Comparison of ENCODE assay signal across 35 cellular contexts in genomic region chr3:82409842-82410241, GRCh38.
"Had no signal": no experiment of that assay in that cellular context is flagged by ENCODE, and none has a peak within 500 bp of the region (broad histone marks: within the 10 kb centered on the region; RNA-seq: fewer than 3 reads in every experiment).

No MANE protein-coding gene starts in this region.

- ATAC-seq: activated naive CD4-positive, alpha-beta T cell treated with anti-CD3 and anti-CD28 coated beads, Interleukin-2, amount 50 U/mL, for 72 hours; activated naive CD8-positive, alpha-beta T cell treated with anti-CD3 and anti-CD28 coated beads, Interleukin-2, amount 50 U/mL, for 24 hours; activated T-cell treated with anti-CD3 and anti-CD28 coated beads, Interleukin-2, amount 50 U/mL, for 4 hours; activated T-cell treated with anti-CD3 and anti-CD28 coated beads, Interleukin-2, amount 50 U/mL, for 72 hours; activated T-helper 17 cell treated with anti-CD3 and anti-CD28 coated beads, Interleukin-2, amount 50 U/mL, for 72 hours; body of pancreas had no signal

- H3K9me3 Mint-ChIP-seq: activated naive CD8-positive, alpha-beta T cell treated with anti-CD3 and anti-CD28 coated beads, Interleukin-2, amount 10 ng/mL, durations not matched to agents 7 days and 5 days; activated naive CD8-positive, alpha-beta T cell treated with anti-CD3 and anti-CD28 coated beads, Interleukin-2, amount 50 U/mL, for 24 hours; activated T-cell treated with anti-CD3 and anti-CD28 coated beads, Interleukin-2, amount 50 U/mL, for 4 hours; activated T-helper 1 cell treated with anti-CD3 and anti-CD28 coated beads, Interleukin-12 subunit alpha, Interleukin-12 subunit beta, Interleukin-2, Interleukin-4 antibody, amounts not matched to agents 30 ng/mL and 10 ng/mL and 1 ng/mL, durations not matched to agents 14 hours and 24 hours and 36 hours; brain had no signal

- H3K4me1 Mint-ChIP-seq: activated naive CD4-positive, alpha-beta T cell treated with anti-CD3 and anti-CD28 coated beads, Interleukin-2, amount 10 ng/mL, durations not matched to agents 7 days and 5 days; activated naive CD4-positive, alpha-beta T cell treated with anti-CD3 and anti-CD28 coated beads, Interleukin-2, amount 50 U/mL, for 24 hours; activated naive CD8-positive, alpha-beta T cell treated with anti-CD3 and anti-CD28 coated beads for 36 hours; activated naive CD8-positive, alpha-beta T cell treated with anti-CD3 and anti-CD28 coated beads, Interleukin-2, amount 10 ng/mL, durations not matched to agents 7 days and 5 days; activated naive CD8-positive, alpha-beta T cell treated with anti-CD3 and anti-CD28 coated beads, Interleukin-2, amount 50 U/mL, for 24 hours; activated T-helper 17 cell treated with anti-CD3 and anti-CD28 coated beads, Interleukin-2, amount 50 U/mL, for 72 hours; central memory CD8-positive, alpha-beta T cell had no signal

- H3K36me3 Mint-ChIP-seq: activated naive CD4-positive, alpha-beta T cell treated with anti-CD3 and anti-CD28 coated beads, Interleukin-2, amount 10 ng/mL, durations not matched to agents 7 days and 5 days; activated naive CD4-positive, alpha-beta T cell treated with anti-CD3 and anti-CD28 coated beads, Interleukin-2, amount 50 U/mL, for 24 hours; activated naive CD4-positive, alpha-beta T cell treated with anti-CD3 and anti-CD28 coated beads, Interleukin-2, amount 50 U/mL, for 72 hours; activated naive CD8-positive, alpha-beta T cell; activated naive CD8-positive, alpha-beta T cell treated with anti-CD3 and anti-CD28 coated beads for 36 hours; activated naive CD8-positive, alpha-beta T cell treated with anti-CD3 and anti-CD28 coated beads, Interleukin-2, amount 10 ng/mL, durations not matched to agents 7 days and 5 days; brain had no signal

- H3K27ac Mint-ChIP-seq: activated naive CD4-positive, alpha-beta T cell treated with anti-CD3 and anti-CD28 coated beads for 36 hours; activated naive CD4-positive, alpha-beta T cell treated with anti-CD3 and anti-CD28 coated beads, Interleukin-2, amount 10 ng/mL, durations not matched to agents 7 days and 5 days; activated naive CD4-positive, alpha-beta T cell treated with anti-CD3 and anti-CD28 coated beads, Interleukin-2, amount 50 U/mL, for 24 hours; activated naive CD4-positive, alpha-beta T cell treated with anti-CD3 and anti-CD28 coated beads, Interleukin-2, amount 50 U/mL, for 72 hours; activated naive CD8-positive, alpha-beta T cell; activated naive CD8-positive, alpha-beta T cell treated with anti-CD3 and anti-CD28 coated beads for 36 hours; activated naive CD8-positive, alpha-beta T cell treated with anti-CD3 and anti-CD28 coated beads, Interleukin-2, amount 10 ng/mL, durations not matched to agents 7 days and 5 days; activated naive CD8-positive, alpha-beta T cell treated with anti-CD3 and anti-CD28 coated beads, Interleukin-2, amount 50 U/mL, for 24 hours; activated T-cell treated with anti-CD3 and anti-CD28 coated beads, Interleukin-2, amount 50 U/mL, for 72 hours; activated T-helper 1 cell treated with anti-CD3 and anti-CD28 coated beads, Interleukin-12 subunit alpha, Interleukin-12 subunit beta, Interleukin-2, Interleukin-4 antibody, amounts not matched to agents 30 ng/mL and 10 ng/mL and 1 ng/mL, durations not matched to agents 14 hours and 24 hours and 36 hours; activated T-helper 17 cell treated with anti-CD3 and anti-CD28 coated beads, Interleukin-2, amount 50 U/mL, for 72 hours; activated T-helper 2 cell treated with anti-CD3 and anti-CD28 coated beads, Interferon-gamma antibody, Interleukin-2, Interleukin-4, amounts not matched to agents 10 μg/mL and 5 μg/mL and 100 μg/mL, durations not matched to agents 14 hours and 24 hours and 36 hours; brain had no signal

- DNase-seq: activated effector memory CD4-positive, alpha-beta T cell treated with anti-CD3 and anti-CD28 coated beads, Interleukin-2, amount 50 U/mL, for 16 hours; activated effector memory CD4-positive, alpha-beta T cell treated with Interleukin-2 at 50 U/mL for 16 hours; activated gamma-delta T cell; activated gamma-delta T cell treated with Interleukin-2 at 50 U/mL for 16 hours; activated naive CD4-positive, alpha-beta T cell; activated naive CD4-positive, alpha-beta T cell treated with anti-CD3 and anti-CD28 coated beads for 36 hours; activated naive CD4-positive, alpha-beta T cell treated with anti-CD3 and anti-CD28 coated beads, Interleukin-2, amount 10 ng/mL, durations not matched to agents 7 days and 5 days; activated naive CD4-positive, alpha-beta T cell treated with anti-CD3 and anti-CD28 coated beads, Interleukin-2, amount 50 U/mL, for 16 hours; activated naive CD4-positive, alpha-beta T cell treated with Interleukin-2 at 50 U/mL for 16 hours; activated naive CD8-positive, alpha-beta T cell treated with anti-CD3 and anti-CD28 coated beads for 36 hours; activated naive CD8-positive, alpha-beta T cell treated with anti-CD3 and anti-CD28 coated beads, Interleukin-2, amount 10 ng/mL, durations not matched to agents 7 days and 5 days; activated naive CD8-positive, alpha-beta T cell treated with anti-CD3 and anti-CD28 coated beads, Interleukin-2, amount 50 U/mL, for 24 hours; activated T-cell treated with anti-CD3 and anti-CD28 coated beads, Interleukin-2, amount 50 U/mL, for 4 hours; activated T-cell treated with anti-CD3 and anti-CD28 coated beads, Interleukin-2, amount 50 U/mL, for 48 hours; activated T-cell treated with anti-CD3 and anti-CD28 coated beads, Interleukin-2, amount 50 U/mL, for 72 hours; adrenal gland; amniotic stem cell; amygdala; anterior cingulate cortex; aorta; brain microvascular endothelial cell; caudate nucleus; central memory CD4-positive, alpha-beta T cell; cerebellar nuclear complex had no signal

- H3K27me3 Mint-ChIP-seq: activated naive CD4-positive, alpha-beta T cell treated with anti-CD3 and anti-CD28 coated beads, Interleukin-2, amount 10 ng/mL, durations not matched to agents 7 days and 5 days; activated naive CD4-positive, alpha-beta T cell treated with anti-CD3 and anti-CD28 coated beads, Interleukin-2, amount 50 U/mL, for 24 hours; activated naive CD8-positive, alpha-beta T cell; activated naive CD8-positive, alpha-beta T cell treated with anti-CD3 and anti-CD28 coated beads for 36 hours; activated naive CD8-positive, alpha-beta T cell treated with anti-CD3 and anti-CD28 coated beads, Interleukin-2, amount 10 ng/mL, durations not matched to agents 7 days and 5 days; activated naive CD8-positive, alpha-beta T cell treated with anti-CD3 and anti-CD28 coated beads, Interleukin-2, amount 50 U/mL, for 24 hours; activated T-helper 17 cell treated with anti-CD3 and anti-CD28 coated beads, Interleukin-2, amount 50 U/mL, for 72 hours; central memory CD8-positive, alpha-beta T cell had no signal

- FAIRE-seq: astrocyte, bronchial epithelial cell had no signal

- H3K4me3 Mint-ChIP-seq: activated naive CD4-positive, alpha-beta T cell treated with anti-CD3 and anti-CD28 coated beads for 36 hours; activated naive CD4-positive, alpha-beta T cell treated with anti-CD3 and anti-CD28 coated beads, Interleukin-2, amount 10 ng/mL, durations not matched to agents 7 days and 5 days; activated naive CD4-positive, alpha-beta T cell treated with anti-CD3 and anti-CD28 coated beads, Interleukin-2, amount 50 U/mL, for 24 hours; activated naive CD8-positive, alpha-beta T cell; activated naive CD8-positive, alpha-beta T cell treated with anti-CD3 and anti-CD28 coated beads for 36 hours; activated naive CD8-positive, alpha-beta T cell treated with anti-CD3 and anti-CD28 coated beads, Interleukin-2, amount 10 ng/mL, durations not matched to agents 7 days and 5 days; activated naive CD8-positive, alpha-beta T cell treated with anti-CD3 and anti-CD28 coated beads, Interleukin-2, amount 50 U/mL, for 24 hours; activated T-cell treated with anti-CD3 and anti-CD28 coated beads, Interleukin-2, amount 50 U/mL, for 4 hours; activated T-cell treated with anti-CD3 and anti-CD28 coated beads, Interleukin-2, amount 50 U/mL, for 72 hours; activated T-helper 1 cell treated with anti-CD3 and anti-CD28 coated beads, Interleukin-12 subunit alpha, Interleukin-12 subunit beta, Interleukin-2, Interleukin-4 antibody, amounts not matched to agents 30 ng/mL and 10 ng/mL and 1 ng/mL, durations not matched to agents 14 hours and 24 hours and 36 hours; activated T-helper 17 cell treated with anti-CD3 and anti-CD28 coated beads, Interleukin-2, amount 50 U/mL, for 72 hours; brain; central memory CD8-positive, alpha-beta T cell had no signal
